9 cellular contexts compared by ENCODE assay signal in genomic region chr11:63866211-63866610, GRCh38. TPM values are rescaled to one million over a fixed set of nuclear protein-coding genes. Genes with fewer than 3 reads are reported as not detected.
DNase-seq lines count a peak whose midpoint lies in the region; ATAC-seq and TF ChIP-seq lines count a peak whose summit lies in the region.
"Had no signal": no experiment of that assay in that cellular context is flagged by ENCODE, and none has a peak within 500 bp of the region (broad histone marks: within the 10 kb centered on the region; RNA-seq: fewer than 3 reads in every experiment).

No MANE protein-coding gene starts in this region.

- no peaks in the 10 kb centered on the region for H3K27me3 Mint-ChIP-seq in T-helper 1 cell treated with Interleukin-12 subunit alpha and Interleukin-12 subunit beta and Interleukin-4 antibody, amounts not matched to agents 30 μg/mL and 1 μg/mL, for 36 hours (ENCODE audit: low read depth)
- no peaks in the 10 kb centered on the region for H3K27me3 Mint-ChIP-seq in activated naive CD8-positive, alpha-beta T cell treated with anti-CD3 and anti-CD28 coated beads, Interleukin-2, amount 10 ng/mL, durations not matched to agents 7 days and 5 days
- peaks cover 7% of the 10 kb centered on the region for H3K27me3 Mint-ChIP-seq in glutamatergic neuron (ENCODE audit: unreplicated experiment)

- peak overlapping the region; percentile 84 for H3K27ac ChIP-seq in neutrophil
- H3K27ac ChIP-seq in upper lobe of right lung: no peak overlapping the region

- DNase-seq in GM12864 (ENCODE audit: low read depth): peak; percentile 85
- no peak for DNase-seq in activated naive CD8-positive, alpha-beta T cell treated with anti-CD3 and anti-CD28 coated beads, Interleukin-2, amount 10 ng/mL, durations not matched to agents 7 days and 5 days
- peak; percentile 71 for DNase-seq in upper lobe of right lung
- DNase-seq in glutamatergic neuron: no peak

- H3K27me3 ChIP-seq in neutrophil (no peaks in the 10 kb centered on the region), upper lobe of right lung (no peaks in the 10 kb centered on the region)

- TF ChIP-seq CTCF in GM12864 (IDR thresholded peaks at IDR 0.05; ENCODE audit: low read depth, low read length, missing control alignments): no peak
- no peak for TF ChIP-seq CTCF in neutrophil (IDR thresholded peaks at IDR 0.05)
- no peak for TF ChIP-seq CTCF in upper lobe of right lung (IDR thresholded peaks at IDR 0.05)
- TF ChIP-seq CTCF in glutamatergic neuron (IDR thresholded peaks at IDR 0.05; ENCODE audit: partially characterized antibody, unreplicated experiment): no peak

- peaks cover 14% of the 10 kb centered on the region for H3K36me3 ChIP-seq in neutrophil
- peaks cover 9% of the 10 kb centered on the region for H3K36me3 ChIP-seq in upper lobe of right lung

- peaks cover 33% of the 10 kb centered on the region for H3K36me3 Mint-ChIP-seq in T-helper 1 cell treated with Interleukin-12 subunit alpha and Interleukin-12 subunit beta and Interleukin-4 antibody, amounts not matched to agents 30 μg/mL and 1 μg/mL, for 36 hours (ENCODE audit: low read depth)
- peaks cover 17% of the 10 kb centered on the region for H3K36me3 Mint-ChIP-seq in activated naive CD8-positive, alpha-beta T cell treated with anti-CD3 and anti-CD28 coated beads, Interleukin-2, amount 10 ng/mL, durations not matched to agents 7 days and 5 days
- H3K36me3 Mint-ChIP-seq in glutamatergic neuron (ENCODE audit: unreplicated experiment): no peaks in the 10 kb centered on the region

- peaks cover 67% of the 10 kb centered on the region for H3K4me1 Mint-ChIP-seq in T-helper 1 cell treated with Interleukin-12 subunit alpha and Interleukin-12 subunit beta and Interleukin-4 antibody, amounts not matched to agents 30 μg/mL and 1 μg/mL, for 36 hours (ENCODE audit: low read depth)
- peaks cover 68% of the 10 kb centered on the region for H3K4me1 Mint-ChIP-seq in activated naive CD8-positive, alpha-beta T cell treated with anti-CD3 and anti-CD28 coated beads, Interleukin-2, amount 10 ng/mL, durations not matched to agents 7 days and 5 days
- peaks cover 17% of the 10 kb centered on the region for H3K4me1 Mint-ChIP-seq in glutamatergic neuron (ENCODE audit: low read depth, unreplicated experiment)

- peak overlapping the region; percentile 68 for H3K27ac Mint-ChIP-seq in T-helper 1 cell treated with Interleukin-12 subunit alpha and Interleukin-12 subunit beta and Interleukin-4 antibody, amounts not matched to agents 30 μg/mL and 1 μg/mL, for 36 hours
- H3K27ac Mint-ChIP-seq in activated naive CD8-positive, alpha-beta T cell treated with anti-CD3 and anti-CD28 coated beads, Interleukin-2, amount 10 ng/mL, durations not matched to agents 7 days and 5 days: peak overlapping the region; percentile 79
- H3K27ac Mint-ChIP-seq in glutamatergic neuron (ENCODE audit: unreplicated experiment): no peak overlapping the region

- intact Hi-C loops in upper lobe of right lung (cut with DNase I): no loop called here

- ATAC-seq in HG02885 (IDR thresholded peaks at IDR 0.05; ENCODE audit: poor library complexity, unreplicated experiment) (peak; percentile 59), upper lobe of right lung (peak; percentile 30), GM19328 (IDR thresholded peaks at IDR 0.05; ENCODE audit: unreplicated experiment) (no peak)
- peak; percentile 65 for ATAC-seq in activated naive CD8-positive, alpha-beta T cell treated with anti-CD3 and anti-CD28 coated beads, Interleukin-2, amount 10 ng/mL, durations not matched to agents 7 days and 5 days (ENCODE audit: low read depth)
- ATAC-seq: HCT116 had no signal

- H3K9me3 ChIP-seq in neutrophil (no peaks in the 10 kb centered on the region), upper lobe of right lung (no peaks in the 10 kb centered on the region)

- H3K4me3 Mint-ChIP-seq in T-helper 1 cell treated with Interleukin-12 subunit alpha and Interleukin-12 subunit beta and Interleukin-4 antibody, amounts not matched to agents 30 μg/mL and 1 μg/mL, for 36 hours: peak overlapping the region; percentile 32
- peak overlapping the region; percentile 69 for H3K4me3 Mint-ChIP-seq in activated naive CD8-positive, alpha-beta T cell treated with anti-CD3 and anti-CD28 coated beads, Interleukin-2, amount 10 ng/mL, durations not matched to agents 7 days and 5 days
- no peak overlapping the region for H3K4me3 Mint-ChIP-seq in glutamatergic neuron (ENCODE audit: unreplicated experiment)

- H3K9me3 Mint-ChIP-seq in T-helper 1 cell treated with Interleukin-12 subunit alpha and Interleukin-12 subunit beta and Interleukin-4 antibody, amounts not matched to agents 30 μg/mL and 1 μg/mL, for 36 hours: no peaks in the 10 kb centered on the region
- no peaks in the 10 kb centered on the region for H3K9me3 Mint-ChIP-seq in activated naive CD8-positive, alpha-beta T cell treated with anti-CD3 and anti-CD28 coated beads, Interleukin-2, amount 10 ng/mL, durations not matched to agents 7 days and 5 days
- H3K9me3 Mint-ChIP-seq in glutamatergic neuron (ENCODE audit: unreplicated experiment): no peaks in the 10 kb centered on the region

- H3K4me3 ChIP-seq in GM12864 (ENCODE audit: low read depth, low read length) (no peak overlapping the region), neutrophil (ENCODE audit: low read depth in 1 of 2, low read length in 1 of 2) (peak overlapping the region; percentile 12 to 43), upper lobe of right lung (peak overlapping the region; percentile 2)

- POLR2A ChIA-PET in activated naive CD8-positive, alpha-beta T cell treated with anti-CD3 and anti-CD28 coated beads, Interleukin-2, amount 10 ng/mL, durations not matched to agents 7 days and 5 days (lab: Charles Lee): interaction anchor here (0.7 to 1.8 kb wide), 5 partner anchors 9 to 321 kb away, joined by 3 to 5 read pairs (median 4); no protein-coding TSS in a partner anchor

- H3K4me1 ChIP-seq in neutrophil (ENCODE audit: control insufficient read depth in 1 of 2, insufficient read depth in 1 of 2, low read depth in 1 of 2, low read length in 1 of 2): peaks cover 90 to 95% of the 10 kb centered on the region in 2 experiments
- peaks cover 63% of the 10 kb centered on the region for H3K4me1 ChIP-seq in upper lobe of right lung

RNA-seq across cellular contexts. Expression of gene MARK2, which starts 27.3 kb away (rescaled TPM):
- total RNA-seq in activated naive CD8-positive, alpha-beta T cell treated with anti-CD3 and anti-CD28 coated beads, Interleukin-2, amount 10 ng/mL, durations not matched to agents 7 days and 5 days: 10 to 100 TPM; 60.6 to 62.3 TPM
- total RNA-seq in upper lobe of right lung (40.7 TPM), glutamatergic neuron (ENCODE audit: unreplicated experiment) (76.8 TPM)

RNA-seq across cellular contexts. Expression of gene RCOR2, which starts 50.8 kb away (rescaled TPM):
- total RNA-seq in activated naive CD8-positive, alpha-beta T cell treated with anti-CD3 and anti-CD28 coated beads, Interleukin-2, amount 10 ng/mL, durations not matched to agents 7 days and 5 days: under 1 TPM; 0.58 to 0.74 TPM
- 0.69 TPM for total RNA-seq in upper lobe of right lung
- total RNA-seq in glutamatergic neuron (ENCODE audit: unreplicated experiment): 286 TPM

RNA-seq across cellular contexts. Expression of gene SPINDOC, which starts 53.0 kb away (rescaled TPM):
- total RNA-seq in activated naive CD8-positive, alpha-beta T cell treated with anti-CD3 and anti-CD28 coated beads, Interleukin-2, amount 10 ng/mL, durations not matched to agents 7 days and 5 days: 10 to 100 TPM; 35.1 to 35.2 TPM
- total RNA-seq in upper lobe of right lung (20.3 TPM), glutamatergic neuron (ENCODE audit: unreplicated experiment) (83.7 TPM)

Comparison
In these comparisons a context has a peak if more than half of its experiments do, and no peak if none do; other contexts are left out.
1. DNase-seq: peak in GM12864 (single experiment) and upper lobe of right lung (single experiment); none in activated naive CD8-positive, alpha-beta T cell treated with anti-CD3 and anti-CD28 coated beads, Interleukin-2, amount 10 ng/mL, durations not matched to agents 7 days and 5 days (single experiment) and glutamatergic neuron (single experiment).
2. RNA of gene RCOR2, which starts 50.8 kb away (total RNA-seq): 286 TPM in glutamatergic neuron (single experiment); 0.58 to 0.74 TPM in activated naive CD8-positive, alpha-beta T cell treated with anti-CD3 and anti-CD28 coated beads, Interleukin-2, amount 10 ng/mL, durations not matched to agents 7 days and 5 days and 0.69 TPM in upper lobe of right lung (single experiment); every median in the first group is over 100 times any median in the second.